ENCODE assay signal across 1 cellular context in the genomic region with DNA sequence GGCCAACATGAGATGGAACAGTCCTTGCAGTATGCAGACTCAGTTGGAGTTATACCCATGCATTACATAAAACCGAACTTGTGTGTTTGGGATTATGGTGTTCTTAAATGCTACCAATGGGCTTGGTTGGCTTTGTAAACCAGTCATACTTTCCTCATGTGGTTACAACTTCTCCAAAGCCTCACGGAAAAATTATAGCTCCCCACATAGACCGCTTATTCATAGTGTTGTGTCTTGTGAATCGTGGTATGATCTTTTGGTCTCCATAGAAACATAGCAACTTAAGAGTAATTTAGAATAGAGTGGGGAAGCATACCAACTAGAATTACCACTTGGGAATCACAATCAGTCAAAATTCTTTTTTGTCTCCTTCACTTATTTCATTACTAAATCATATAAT.
TF ChIP-seq lines count a peak whose summit lies in the region.

No MANE protein-coding gene starts in this region.

TF ChIP-seq in GM23338, 12 proteins besides CTCF, POLR2A, EP300 and RAD21 (continued from another document):
- TF ChIP-seq CREB1 (CRISPR knock-in tag; IDR thresholded peaks at IDR 0.05; ENCODE audit: low read depth) (no peak), REST (IDR thresholded peaks at IDR 0.05; ENCODE audit: unreplicated experiment) (no peak), ZNF331 (CRISPR knock-in tag; IDR thresholded peaks at IDR 0.05; ENCODE audit: low read depth) (no peak), ZNF114 (CRISPR knock-in tag; IDR thresholded peaks at IDR 0.05) (no peak), JUNB (IDR thresholded peaks at IDR 0.05; ENCODE audit: unreplicated experiment) (no peak), ZNF462 (CRISPR knock-in tag; IDR thresholded peaks at IDR 0.05) (no peak), POLR2AphosphoS5 (IDR thresholded peaks at IDR 0.05; ENCODE audit: low read depth) (no peak), STAT1 (IDR thresholded peaks at IDR 0.05; ENCODE audit: unreplicated experiment) (no peak)
- TF ChIP-seq, protein P1, sequence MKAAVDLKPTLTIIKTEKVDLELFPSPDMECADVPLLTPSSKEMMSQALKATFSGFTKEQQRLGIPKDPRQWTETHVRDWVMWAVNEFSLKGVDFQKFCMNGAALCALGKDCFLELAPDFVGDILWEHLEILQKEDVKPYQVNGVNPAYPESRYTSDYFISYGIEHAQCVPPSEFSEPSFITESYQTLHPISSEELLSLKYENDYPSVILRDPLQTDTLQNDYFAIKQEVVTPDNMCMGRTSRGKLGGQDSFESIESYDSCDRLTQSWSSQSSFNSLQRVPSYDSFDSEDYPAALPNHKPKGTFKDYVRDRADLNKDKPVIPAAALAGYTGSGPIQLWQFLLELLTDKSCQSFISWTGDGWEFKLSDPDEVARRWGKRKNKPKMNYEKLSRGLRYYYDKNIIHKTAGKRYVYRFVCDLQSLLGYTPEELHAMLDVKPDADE (IDR thresholded peaks at IDR 0.05) = no peak
